Comparison of ENCODE assay signal across 17 cellular contexts in the genomic region with DNA sequence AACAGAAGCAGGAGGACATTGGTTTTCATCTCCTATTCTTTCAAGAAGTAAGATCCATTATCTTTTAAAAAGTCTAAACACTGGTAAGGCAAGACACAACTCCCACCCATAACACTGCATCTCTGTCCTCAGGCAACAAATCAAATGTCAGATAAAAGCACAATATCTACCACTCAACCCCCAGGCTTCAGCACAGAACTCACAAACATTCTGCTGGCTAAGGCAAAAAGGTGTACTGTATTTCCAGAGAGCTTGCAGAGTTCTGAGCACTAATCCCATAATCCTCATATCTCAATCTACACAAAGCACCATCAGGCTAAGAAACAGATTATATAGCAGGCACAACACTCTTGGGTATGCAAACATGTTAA. TPM values are rescaled to one million over a fixed set of nuclear protein-coding genes. Genes with fewer than 3 reads are reported as not detected.
DNase-seq lines count a peak whose midpoint lies in the region; ATAC-seq and TF ChIP-seq lines count a peak whose summit lies in the region.
"Had no signal": no experiment of that assay in that cellular context is flagged by ENCODE, and none has a peak within 500 bp of the region (broad histone marks: within the 10 kb centered on the region; RNA-seq: fewer than 3 reads in every experiment).

No MANE protein-coding gene starts in this region.

- H3K27ac ChIP-seq in ACC112 (ENCODE audit: low read depth, low read length): peak overlapping the region; percentile 3; the same call in 1 of the 2 replicates
- no peak overlapping the region; the same call in 1 of the 2 replicates for H3K27ac ChIP-seq in GM23338 (ENCODE audit: low read depth)
- H3K27ac ChIP-seq: hepatocyte, SJSA1 had no signal

- H3K27me3 ChIP-seq in ACC112 (ENCODE audit: insufficient read depth, low read length): no peaks in the 10 kb centered on the region
- H3K27me3 ChIP-seq in GM23338 (ENCODE audit: insufficient read depth): no peaks in the 10 kb centered on the region
- H3K27me3 ChIP-seq: hepatocyte, SJSA1, testis had no signal

- H3K9me2 ChIP-seq in GM23338 (ENCODE audit: insufficient read depth): no peaks in the 10 kb centered on the region; the same call in 1 of the 2 replicates

- H3K27ac Mint-ChIP-seq in GM23338 (peak overlapping the region; percentile 15; the same call in 1 of the 2 replicates), chondrocyte (ENCODE audit: unreplicated experiment) (peak overlapping the region; percentile 88), nephron (peak overlapping the region; percentile 63 to 86 (median 83))

- H3K4me3 Mint-ChIP-seq in GM23338 (no peak overlapping the region), chondrocyte (ENCODE audit: unreplicated experiment) (peak overlapping the region; percentile 4), nephron (no peak overlapping the region)

- ATAC-seq in GM23338 (no peak), GM18517 (IDR thresholded peaks at IDR 0.05; ENCODE audit: unreplicated experiment) (no peak)
- ATAC-seq: left lobe of liver had no signal

- no peak for DNase-seq in GM23338 (ENCODE audit: low spot score)
- DNase-seq in chondrocyte (ENCODE audit: low spot score): no peak
- no peak for DNase-seq in T-helper 9 cell
- no peak for DNase-seq in stimulated activated naive CD4-positive, alpha-beta T cell treated with Interleukin-2 at 50 U/mL for 16 hours (lab: John Stamatoyannopoulos, UW)
- no peak for DNase-seq in COLO668 (lab: John Stamatoyannopoulos, UW; ENCODE audit: unreplicated experiment)
- DNase-seq: activated naive CD4-positive, alpha-beta T cell treated with Interleukin-2 at 50 U/mL for 16 hours; AML-193; DMS79 treated with DMSO at 0.1 percent for 48 hours; occipital lobe; stimulated activated CD4-positive, alpha-beta T cell treated with anti-CD3 and anti-CD28 coated beads, Interleukin-15, amount 100 ng/mL, for 24 hours; testis had no signal

- H3K4me3 ChIP-seq in ACC112 (ENCODE audit: low read depth, low read length): no peak overlapping the region
- no peak overlapping the region for H3K4me3 ChIP-seq in GM23338
- H3K4me3 ChIP-seq: hepatocyte, SJSA1, testis had no signal

- peaks cover 33% of the 10 kb centered on the region for H3K4me1 ChIP-seq in ACC112 (ENCODE audit: control insufficient read depth, insufficient read depth, low read length, unreplicated experiment)
- H3K4me1 ChIP-seq in GM23338 (ENCODE audit: insufficient read depth): peaks cover 10% of the 10 kb centered on the region

- H3F3A ChIP-seq in GM23338 (replicated peaks; ENCODE audit: low read depth): no peaks in the 10 kb centered on the region

- peaks cover 16% of the 10 kb centered on the region for H3K4me1 Mint-ChIP-seq in GM23338
- H3K4me1 Mint-ChIP-seq in chondrocyte (ENCODE audit: low read depth): peaks cover 54% of the 10 kb centered on the region
- peaks cover 32% of the 10 kb centered on the region for H3K4me1 Mint-ChIP-seq in nephron

- peaks cover 59% of the 10 kb centered on the region for H4K20me1 ChIP-seq in GM23338 (replicated peaks; ENCODE audit: insufficient read depth)

- H3K36me3 ChIP-seq in ACC112 (ENCODE audit: insufficient read depth, low read length): no peaks in the 10 kb centered on the region
- no peaks in the 10 kb centered on the region for H3K36me3 ChIP-seq in GM23338 (ENCODE audit: insufficient read depth)

- H3K27me3 Mint-ChIP-seq in GM23338 (ENCODE audit: insufficient read depth, low read depth, poor library complexity) (peaks cover 4% of the 10 kb centered on the region), chondrocyte (ENCODE audit: low read depth) (no peaks in the 10 kb centered on the region), nephron (ENCODE audit: low read depth) (no peaks in the 10 kb centered on the region)

- H3K36me3 Mint-ChIP-seq in GM23338 (ENCODE audit: low read depth) (peaks cover 19% of the 10 kb centered on the region; the same call in 2 of the 3 replicates), chondrocyte (ENCODE audit: low read depth) (no peaks in the 10 kb centered on the region), nephron (ENCODE audit: low read depth) (peaks cover 22% of the 10 kb centered on the region)

- H3K9me3 Mint-ChIP-seq in GM23338 (peaks cover 4% of the 10 kb centered on the region; the same call in 1 of the 3 replicates), chondrocyte (ENCODE audit: low read depth) (no peaks in the 10 kb centered on the region), nephron (no peaks in the 10 kb centered on the region)

- no peak overlapping the region for H2AFZ ChIP-seq in ACC112 (ENCODE audit: low read length, unreplicated experiment)
- no peak overlapping the region for H2AFZ ChIP-seq in GM23338
- H2AFZ ChIP-seq: hepatocyte had no signal

- H3K79me2 ChIP-seq in ACC112 (ENCODE audit: control insufficient read depth, insufficient read depth, low read length, unreplicated experiment): peaks cover 80% of the 10 kb centered on the region
- peaks cover 100% of the 10 kb centered on the region for H3K79me2 ChIP-seq in GM23338 (replicated peaks; ENCODE audit: insufficient read depth)

- TF ChIP-seq CTCF in GM23338 (conservative IDR thresholded peaks at IDR 0.05; ENCODE audit: low read depth in 2 of 2) (no peak), chondrocyte (IDR thresholded peaks at IDR 0.05) (no peak), nephron (IDR thresholded peaks at IDR 0.05; ENCODE audit: unreplicated experiment in 3 of 3) (no peak)

- no peak overlapping the region for H3K4me2 ChIP-seq in GM23338
- H3K4me2 ChIP-seq: hepatocyte had no signal

TF ChIP-seq in GM23338, 12 proteins besides CTCF, POLR2A, EP300 and RAD21:
- TF ChIP-seq ZNF331 (CRISPR knock-in tag; IDR thresholded peaks at IDR 0.05; ENCODE audit: low read depth): no peak

RNA-seq across cellular contexts. Expression of a gene that starts 20.9 kb away (rescaled TPM):
- 123 and 135 TPM in 2 replicates for total RNA-seq in GM23338 (2014; rRNA removed; shearing (Covaris generic))
- polyA plus RNA-seq in GM23338 (2016; fragmentation: Nextera tagmentation; extraction: Ambion mirVana): 35.6 and 39.5 TPM in 2 replicates
- 80.7 to 97.9 TPM (median 85.0 TPM) in 3 replicates for total RNA-seq in chondrocyte

Comparison
In these comparisons a context has a peak if more than half of its experiments do, and no peak if none do; other contexts are left out.
1. H3K27ac Mint-ChIP-seq: peak in every context shown above with its lines; median percentile 88 in chondrocyte; 83 in nephron; 15 in GM23338.